In the genomic region with DNA sequence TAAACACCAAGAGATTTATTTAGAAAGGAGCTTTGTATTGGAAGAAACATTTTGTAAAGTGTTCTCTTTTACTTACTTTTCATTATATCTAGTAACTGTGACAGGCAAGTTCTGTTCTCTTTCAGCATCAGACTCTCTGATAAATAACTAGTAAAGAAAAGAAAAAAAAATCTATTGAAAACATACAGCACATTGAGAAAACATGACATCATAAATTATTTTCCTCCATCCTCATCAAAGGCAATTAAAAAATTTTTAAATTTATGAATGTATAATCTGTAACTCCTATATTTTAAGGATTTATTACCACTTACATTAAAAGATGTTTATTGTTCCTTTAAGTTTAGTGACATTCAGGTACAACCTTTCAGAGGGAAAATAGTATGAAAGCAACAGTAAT, we compare ENCODE assay signal across 21 cellular contexts.
"Had no signal": no experiment of that assay in that cellular context is flagged by ENCODE, and none has a peak within 500 bp of the region (broad histone marks: within the 10 kb centered on the region; RNA-seq: fewer than 3 reads in every experiment).

No MANE protein-coding gene starts in this region.

- H3K4me1 Mint-ChIP-seq: nephron progenitor cell had no signal

- H3K27ac Mint-ChIP-seq: nephron progenitor cell, type B pancreatic cell had no signal

- H3K9me3 Mint-ChIP-seq: stimulated activated naive B cell treated with anti-CD40 and anti-IgM and Interleukin-4, amounts not matched to agents 10 μg/mL and 1 μg/mL and 100 μg/mL, for 72 hours; stimulated activated naive CD8-positive, alpha-beta T cell treated with anti-CD3 and anti-CD28 coated beads, Interleukin-15, amount 100 ng/mL, for 72 hours; type B pancreatic cell had no signal

- H3K27me3 Mint-ChIP-seq: stimulated activated naive B cell treated with anti-CD40 and anti-IgM and Interleukin-4, amounts not matched to agents 10 μg/mL and 1 μg/mL and 100 μg/mL, for 72 hours; stimulated activated naive CD8-positive, alpha-beta T cell treated with anti-CD3 and anti-CD28 coated beads, Interleukin-15, amount 100 ng/mL, for 72 hours; type B pancreatic cell had no signal

- H3K4me3 Mint-ChIP-seq: nephron progenitor cell; stimulated activated naive B cell treated with anti-CD40 and anti-IgM and Interleukin-4, amounts not matched to agents 10 μg/mL and 1 μg/mL and 100 μg/mL, for 72 hours; stimulated activated naive CD8-positive, alpha-beta T cell treated with anti-CD3 and anti-CD28 coated beads, Interleukin-15, amount 100 ng/mL, for 72 hours; type B pancreatic cell had no signal

- H3K27ac ChIP-seq: epithelial cell of prostate, esophagus muscularis mucosa, gastrocnemius medialis, heart right ventricle, left ventricle myocardium inferior, lower lobe of right lung, psoas muscle had no signal

- H3K4me3 ChIP-seq: esophagus muscularis mucosa, gastrocnemius medialis, heart right ventricle, left ventricle myocardium inferior, lower lobe of right lung, psoas muscle had no signal

- DNase-seq: effector memory CD4-positive, alpha-beta T cell; gastrocnemius medialis; heart right ventricle; hypothalamus; islet precursor cell; left cardiac atrium; left ventricle myocardium inferior; lower lobe of right lung; mesenchymal stem cell; midbrain; nephron progenitor cell; psoas muscle; retina; stimulated activated CD4-positive, alpha-beta T cell treated with anti-CD3 and anti-CD28 coated beads, Interleukin-2, amount 100 ng/mL, for 24 hours; stimulated activated CD4-positive, alpha-beta T cell treated with anti-CD3 and anti-CD28 coated beads, Interleukin-4, amount 100 ng/mL, for 4 hours; stimulated activated naive B cell treated with anti-CD40 and anti-IgM and Interleukin-4, amounts not matched to agents 10 μg/mL and 1 μg/mL and 100 μg/mL, for 72 hours; stimulated activated naive CD8-positive, alpha-beta T cell treated with anti-CD3 and anti-CD28 coated beads, Interleukin-15, amount 100 ng/mL, for 72 hours had no signal

- H3K9me3 ChIP-seq: esophagus muscularis mucosa, gastrocnemius medialis, psoas muscle had no signal

- ATAC-seq: gastrocnemius medialis; heart right ventricle; left cardiac atrium; lower lobe of right lung; psoas muscle; sciatic nerve; stimulated activated naive B cell treated with anti-CD40 and anti-IgM and Interleukin-4, amounts not matched to agents 10 μg/mL and 1 μg/mL and 100 μg/mL, for 72 hours; stimulated activated naive CD8-positive, alpha-beta T cell treated with anti-CD3 and anti-CD28 coated beads, Interleukin-15, amount 100 ng/mL, for 72 hours had no signal
